ENCODE assay signal across 1 cellular context in the genomic region with DNA sequence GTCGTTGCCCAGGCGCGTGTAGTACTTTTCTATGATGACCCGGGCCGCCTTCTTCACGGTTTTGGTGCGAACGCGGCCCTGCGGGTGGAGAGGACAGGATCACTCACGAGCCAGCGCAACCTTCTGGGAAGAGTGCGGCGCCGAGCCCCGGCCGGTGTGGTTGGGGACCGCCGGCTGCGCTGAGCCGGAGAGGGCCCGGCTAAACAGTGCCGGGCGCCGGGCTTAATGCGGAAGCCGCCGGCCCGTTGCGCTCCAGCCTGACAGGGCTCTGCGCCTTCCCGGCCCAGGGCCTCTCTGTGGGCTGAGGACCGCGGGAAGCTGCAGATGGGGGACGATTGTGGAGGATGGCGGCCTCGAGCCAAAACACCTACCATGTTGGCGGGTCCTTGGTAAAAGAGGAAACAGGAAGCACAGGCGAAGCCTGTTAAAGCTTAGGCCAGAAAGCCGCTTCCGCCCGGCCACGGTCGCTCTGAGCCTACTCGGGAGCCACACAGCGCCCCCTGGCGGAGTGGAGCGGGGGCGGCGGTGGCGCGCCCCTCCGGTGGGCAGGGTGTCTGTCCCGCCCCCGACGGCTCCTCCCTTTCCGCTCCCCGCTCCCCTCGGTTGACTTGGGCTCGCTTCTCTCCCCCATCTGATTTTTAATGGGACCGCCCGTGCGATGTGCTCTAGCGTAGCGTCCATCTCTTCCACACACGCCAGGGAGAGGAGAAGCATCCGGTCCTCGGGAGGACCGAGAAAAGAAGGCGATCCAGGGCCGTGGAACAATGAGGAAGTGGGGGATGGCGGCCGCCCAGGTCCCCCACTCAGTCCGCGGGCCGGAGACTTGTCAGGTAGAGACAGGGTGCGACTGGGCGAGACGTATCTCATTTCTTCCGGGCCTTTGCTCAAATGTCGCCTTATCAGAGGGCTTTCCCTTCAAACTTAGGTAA.
TF ChIP-seq lines count a peak whose summit lies in the region.

Gene RPS17, minus strand, starts transcription at position 403 of the 929 bp plus-strand sequence. Its CDS starts 29 bp downstream, at position 374.

TF ChIP-seq in GM12878, 131 proteins besides CTCF, POLR2A, EP300 and RAD21 (continues in another document):
- TF ChIP-seq ZNF687 (IDR thresholded peaks at IDR 0.05) (peak; percentile 87), ZNF24 (IDR thresholded peaks at IDR 0.05) (peak; percentile 80), MEF2B (IDR thresholded peaks at IDR 0.05; ENCODE audit: partially characterized antibody, poor library complexity, severe bottlenecking) (peak; percentile 39), SPI1 (IDR thresholded peaks at IDR 0.05; ENCODE audit: borderline replicate concordance, insufficient read depth, low read depth, low read length) (peak; percentile 75; the same call in 1 of the 2 replicates), ZNF622 (IDR thresholded peaks at IDR 0.05) (no peak), TCF7 (IDR thresholded peaks at IDR 0.05; ENCODE audit: borderline replicate concordance) (no peak), RFX5 (IDR thresholded peaks at IDR 0.05; ENCODE audit: low read depth, low read length) (peak; percentile 33; the same call in 1 of the 2 replicates), USF2 (IDR thresholded peaks at IDR 0.05; ENCODE audit: borderline replicate concordance, low read depth, low read length) (no peak), STAT3 (IDR thresholded peaks at IDR 0.05; ENCODE audit: low read depth, low read length) (no peak), PAX5 (IDR thresholded peaks at IDR 0.05; ENCODE audit: borderline replicate concordance, low read depth, low read length) (peak; percentile 57; the same call in 1 of the 2 replicates), EED (IDR thresholded peaks at IDR 0.05; ENCODE audit: low read depth) (0 out of 2 replicates have a peak, but pooled peaks have one; percentile 45), ASH2L (IDR thresholded peaks at IDR 0.05; ENCODE audit: borderline replicate concordance, low read depth) (peak; percentile 89), PKNOX1 (IDR thresholded peaks at IDR 0.05) (peak; percentile 62; the same call in 1 of the 2 replicates), PAX8 (IDR thresholded peaks at IDR 0.05) (no peak), SREBF1 (IDR thresholded peaks at IDR 0.05; ENCODE audit: low read length) (peak; percentile 94), MXI1 (IDR thresholded peaks at IDR 0.05; ENCODE audit: low read depth, low read length) (peak; percentile 92), LARP7 (IDR thresholded peaks at IDR 0.05) (peak; percentile 86), ZBTB33 (IDR thresholded peaks at IDR 0.05) (no peak), RBBP5 (conservative IDR thresholded peaks at IDR 0.05) (peak; percentile 97; the same call in 1 of the 2 replicates)
- TF ChIP-seq, protein P1, sequence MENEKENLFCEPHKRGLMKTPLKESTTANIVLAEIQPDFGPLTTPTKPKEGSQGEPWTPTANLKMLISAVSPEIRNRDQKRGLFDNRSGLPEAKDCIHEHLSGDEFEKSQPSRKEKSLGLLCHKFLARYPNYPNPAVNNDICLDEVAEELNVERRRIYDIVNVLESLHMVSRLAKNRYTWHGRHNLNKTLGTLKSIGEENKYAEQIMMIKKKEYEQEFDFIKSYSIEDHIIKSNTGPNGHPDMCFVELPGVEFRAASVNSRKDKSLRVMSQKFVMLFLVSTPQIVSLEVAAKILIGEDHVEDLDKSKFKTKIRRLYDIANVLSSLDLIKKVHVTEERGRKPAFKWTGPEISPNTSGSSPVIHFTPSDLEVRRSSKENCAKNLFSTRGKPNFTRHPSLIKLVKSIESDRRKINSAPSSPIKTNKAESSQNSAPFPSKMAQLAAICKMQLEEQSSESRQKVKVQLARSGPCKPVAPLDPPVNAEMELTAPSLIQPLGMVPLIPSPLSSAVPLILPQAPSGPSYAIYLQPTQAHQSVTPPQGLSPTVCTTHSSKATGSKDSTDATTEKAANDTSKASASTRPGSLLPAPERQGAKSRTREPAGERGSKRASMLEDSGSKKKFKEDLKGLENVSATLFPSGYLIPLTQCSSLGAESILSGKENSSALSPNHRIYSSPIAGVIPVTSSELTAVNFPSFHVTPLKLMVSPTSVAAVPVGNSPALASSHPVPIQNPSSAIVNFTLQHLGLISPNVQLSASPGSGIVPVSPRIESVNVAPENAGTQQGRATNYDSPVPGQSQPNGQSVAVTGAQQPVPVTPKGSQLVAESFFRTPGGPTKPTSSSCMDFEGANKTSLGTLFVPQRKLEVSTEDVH (IDR thresholded peaks at IDR 0.05; ENCODE audit: low read depth, partially characterized antibody), result peak; percentile 71
- TF ChIP-seq, protein P2, sequence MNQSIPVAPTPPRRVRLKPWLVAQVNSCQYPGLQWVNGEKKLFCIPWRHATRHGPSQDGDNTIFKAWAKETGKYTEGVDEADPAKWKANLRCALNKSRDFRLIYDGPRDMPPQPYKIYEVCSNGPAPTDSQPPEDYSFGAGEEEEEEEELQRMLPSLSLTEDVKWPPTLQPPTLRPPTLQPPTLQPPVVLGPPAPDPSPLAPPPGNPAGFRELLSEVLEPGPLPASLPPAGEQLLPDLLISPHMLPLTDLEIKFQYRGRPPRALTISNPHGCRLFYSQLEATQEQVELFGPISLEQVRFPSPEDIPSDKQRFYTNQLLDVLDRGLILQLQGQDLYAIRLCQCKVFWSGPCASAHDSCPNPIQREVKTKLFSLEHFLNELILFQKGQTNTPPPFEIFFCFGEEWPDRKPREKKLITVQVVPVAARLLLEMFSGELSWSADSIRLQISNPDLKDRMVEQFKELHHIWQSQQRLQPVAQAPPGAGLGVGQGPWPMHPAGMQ (IDR thresholded peaks at IDR 0.05; ENCODE audit: borderline replicate concordance), result no peak
- TF ChIP-seq, protein P3, sequence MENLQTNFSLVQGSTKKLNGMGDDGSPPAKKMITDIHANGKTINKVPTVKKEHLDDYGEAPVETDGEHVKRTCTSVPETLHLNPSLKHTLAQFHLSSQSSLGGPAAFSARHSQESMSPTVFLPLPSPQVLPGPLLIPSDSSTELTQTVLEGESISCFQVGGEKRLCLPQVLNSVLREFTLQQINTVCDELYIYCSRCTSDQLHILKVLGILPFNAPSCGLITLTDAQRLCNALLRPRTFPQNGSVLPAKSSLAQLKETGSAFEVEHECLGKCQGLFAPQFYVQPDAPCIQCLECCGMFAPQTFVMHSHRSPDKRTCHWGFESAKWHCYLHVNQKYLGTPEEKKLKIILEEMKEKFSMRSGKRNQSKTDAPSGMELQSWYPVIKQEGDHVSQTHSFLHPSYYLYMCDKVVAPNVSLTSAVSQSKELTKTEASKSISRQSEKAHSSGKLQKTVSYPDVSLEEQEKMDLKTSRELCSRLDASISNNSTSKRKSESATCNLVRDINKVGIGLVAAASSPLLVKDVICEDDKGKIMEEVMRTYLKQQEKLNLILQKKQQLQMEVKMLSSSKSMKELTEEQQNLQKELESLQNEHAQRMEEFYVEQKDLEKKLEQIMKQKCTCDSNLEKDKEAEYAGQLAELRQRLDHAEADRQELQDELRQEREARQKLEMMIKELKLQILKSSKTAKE (IDR thresholded peaks at IDR 0.05; ENCODE audit: low read depth, poor library complexity, severe bottlenecking), result peak; percentile 61
- TF ChIP-seq, protein P4, sequence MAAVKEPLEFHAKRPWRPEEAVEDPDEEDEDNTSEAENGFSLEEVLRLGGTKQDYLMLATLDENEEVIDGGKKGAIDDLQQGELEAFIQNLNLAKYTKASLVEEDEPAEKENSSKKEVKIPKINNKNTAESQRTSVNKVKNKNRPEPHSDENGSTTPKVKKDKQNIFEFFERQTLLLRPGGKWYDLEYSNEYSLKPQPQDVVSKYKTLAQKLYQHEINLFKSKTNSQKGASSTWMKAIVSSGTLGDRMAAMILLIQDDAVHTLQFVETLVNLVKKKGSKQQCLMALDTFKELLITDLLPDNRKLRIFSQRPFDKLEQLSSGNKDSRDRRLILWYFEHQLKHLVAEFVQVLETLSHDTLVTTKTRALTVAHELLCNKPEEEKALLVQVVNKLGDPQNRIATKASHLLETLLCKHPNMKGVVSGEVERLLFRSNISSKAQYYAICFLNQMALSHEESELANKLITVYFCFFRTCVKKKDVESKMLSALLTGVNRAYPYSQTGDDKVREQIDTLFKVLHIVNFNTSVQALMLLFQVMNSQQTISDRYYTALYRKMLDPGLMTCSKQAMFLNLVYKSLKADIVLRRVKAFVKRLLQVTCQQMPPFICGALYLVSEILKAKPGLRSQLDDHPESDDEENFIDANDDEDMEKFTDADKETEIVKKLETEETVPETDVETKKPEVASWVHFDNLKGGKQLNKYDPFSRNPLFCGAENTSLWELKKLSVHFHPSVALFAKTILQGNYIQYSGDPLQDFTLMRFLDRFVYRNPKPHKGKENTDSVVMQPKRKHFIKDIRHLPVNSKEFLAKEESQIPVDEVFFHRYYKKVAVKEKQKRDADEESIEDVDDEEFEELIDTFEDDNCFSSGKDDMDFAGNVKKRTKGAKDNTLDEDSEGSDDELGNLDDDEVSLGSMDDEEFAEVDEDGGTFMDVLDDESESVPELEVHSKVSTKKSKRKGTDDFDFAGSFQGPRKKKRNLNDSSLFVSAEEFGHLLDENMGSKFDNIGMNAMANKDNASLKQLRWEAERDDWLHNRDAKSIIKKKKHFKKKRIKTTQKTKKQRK (IDR thresholded peaks at IDR 0.05; ENCODE audit: low read depth, low read length), result no peak
